ENCODE assay signal across 20 cellular contexts in genomic region chr10:16231734-16232133, GRCh38.
"Had no signal": no experiment of that assay in that cellular context is flagged by ENCODE, and none has a peak within 500 bp of the region (broad histone marks: within the 10 kb centered on the region; RNA-seq: fewer than 3 reads in every experiment).

No MANE protein-coding gene starts in this region.

- ATAC-seq: activated CD8-positive, alpha-beta T cell treated with anti-CD3 and anti-CD28 coated beads, Interleukin-2, amount 10 ng/mL, durations not matched to agents 7 days and 5 days; body of pancreas; Right ventricle myocardium inferior; WTC11 had no signal

- H3K27ac Mint-ChIP-seq: activated CD8-positive, alpha-beta T cell treated with anti-CD3 and anti-CD28 coated beads, Interleukin-2, amount 10 ng/mL, durations not matched to agents 7 days and 5 days; activated naive CD4-positive, alpha-beta T cell treated with anti-CD3 and anti-CD28 coated beads, Interleukin-2, amount 50 U/mL, for 24 hours; T-helper 1 cell treated with Interleukin-12 subunit alpha and Interleukin-12 subunit beta and Interleukin-4 antibody, amounts not matched to agents 30 μg/mL and 1 μg/mL, for 36 hours had no signal

- H3K4me1 Mint-ChIP-seq: activated naive CD4-positive, alpha-beta T cell treated with anti-CD3 and anti-CD28 coated beads, Interleukin-2, amount 50 U/mL, for 24 hours; central memory CD8-positive, alpha-beta T cell had no signal

- H3K4me3 ChIP-seq: ascending aorta, body of pancreas had no signal

- H3K27me3 ChIP-seq: ascending aorta, body of pancreas had no signal

- H3K36me3 ChIP-seq: ascending aorta had no signal

- H3K4me1 ChIP-seq: ascending aorta, body of pancreas had no signal

- DNase-seq: activated CD4-positive, alpha-beta T cell treated with anti-CD3 and anti-CD28 coated beads for 48 hours; activated CD4-positive, alpha-beta T cell treated with anti-CD3 and anti-CD28 coated beads, Interleukin-2, amount 50 U/mL, for 4 hours; activated CD4-positive, CD25-positive, alpha-beta regulatory T cell treated with anti-CD3 and anti-CD28 coated beads, Interleukin-2, amount 50 U/mL, for 72 hours; activated CD8-positive, alpha-beta memory T cell treated with anti-CD3 and anti-CD28 coated beads, Interleukin-2, amount 50 U/mL, for 48 hours; activated CD8-positive, alpha-beta T cell treated with anti-CD3 and anti-CD28 coated beads, Interleukin-2, amount 10 ng/mL, durations not matched to agents 7 days and 5 days; activated T-cell treated with anti-CD3 and anti-CD28 coated beads, Interleukin-2, amount 50 U/mL, for 1 hour; body of pancreas; KG1; NCI-H1048; NCI-H187 treated with DMSO at 0.1 percent for 48 hours; NCI-H2081 treated with DMSO at 0.1 percent for 48 hours; NCI-H2171; NCI-H2227 treated with DMSO at 0.1 percent for 48 hours; NCI-H526 had no signal

- H3K4me3 Mint-ChIP-seq: activated CD8-positive, alpha-beta T cell treated with anti-CD3 and anti-CD28 coated beads, Interleukin-2, amount 10 ng/mL, durations not matched to agents 7 days and 5 days; activated naive CD4-positive, alpha-beta T cell treated with anti-CD3 and anti-CD28 coated beads, Interleukin-2, amount 50 U/mL, for 24 hours; central memory CD8-positive, alpha-beta T cell; T-helper 1 cell treated with Interleukin-12 subunit alpha and Interleukin-12 subunit beta and Interleukin-4 antibody, amounts not matched to agents 30 μg/mL and 1 μg/mL, for 36 hours; WTC11 had no signal

- H3K9me3 ChIP-seq: ascending aorta, body of pancreas had no signal
